ENCODE assay signal across 14 cellular contexts in genomic region chr11:44351006-44351660, GRCh38. TPM values are rescaled to one million over a fixed set of nuclear protein-coding genes. Genes with fewer than 3 reads are reported as not detected.
DNase-seq lines count a peak whose midpoint lies in the region; ATAC-seq and TF ChIP-seq lines count a peak whose summit lies in the region.
"Had no signal": no experiment of that assay in that cellular context is flagged by ENCODE, and none has a peak within 500 bp of the region (broad histone marks: within the 10 kb centered on the region; RNA-seq: fewer than 3 reads in every experiment).

No MANE protein-coding gene starts in this region.

- H3K9me3 ChIP-seq in OCI-LY3 (ENCODE audit: insufficient read depth, low read length) (no peaks in the 10 kb centered on the region), colonic mucosa (no peaks in the 10 kb centered on the region)
- H3K9me3 ChIP-seq: ovary had no signal

- peak overlapping the region; percentile 85 for H3K4me2 ChIP-seq in OCI-LY3 (ENCODE audit: low read length)

- no peaks in the 10 kb centered on the region for H3K79me2 ChIP-seq in OCI-LY3 (ENCODE audit: low read length)

- H3K27ac ChIP-seq in OCI-LY3 (ENCODE audit: low read length) (peak overlapping the region; percentile 50), colonic mucosa (no peak overlapping the region)
- H3K27ac ChIP-seq: ovary had no signal

- H3K4me3 ChIP-seq in GM12865 (ENCODE audit: low read depth, low read length) (no peak overlapping the region), OCI-LY3 (ENCODE audit: low read length) (peak overlapping the region; percentile 66), colonic mucosa (no peak overlapping the region)
- H3K4me3 ChIP-seq: ovary had no signal

- peaks cover 17% of the 10 kb centered on the region; the same call in 1 of the 2 replicates for H3K27me3 ChIP-seq in OCI-LY3 (ENCODE audit: low read depth, low read length)
- no peaks in the 10 kb centered on the region for H3K27me3 ChIP-seq in colonic mucosa
- H3K27me3 ChIP-seq: ovary had no signal

- TF ChIP-seq CTCF in GM12865 (IDR thresholded peaks at IDR 0.05; ENCODE audit: insufficient read depth, low read depth, low read length, missing control alignments) (no peak), OCI-LY3 (IDR thresholded peaks at IDR 0.05; ENCODE audit: low read depth, low read length) (no peak), colonic mucosa (IDR thresholded peaks at IDR 0.05) (no peak)

- peak; percentile 76 for ATAC-seq in GM19452 (IDR thresholded peaks at IDR 0.05; ENCODE audit: unreplicated experiment)
- peak; percentile 78 for ATAC-seq in HG03025 (IDR thresholded peaks at IDR 0.05; ENCODE audit: low FRiP score, unreplicated experiment)

- H3K9ac ChIP-seq in OCI-LY3 (ENCODE audit: low read length) (peak overlapping the region; percentile 43; the same call in 1 of the 2 replicates), colonic mucosa (ENCODE audit: low read depth in 2 of 2, low read length in 2 of 2) (no peak overlapping the region)

- H2AFZ ChIP-seq in OCI-LY3 (ENCODE audit: low read depth, low read length): no peak overlapping the region

- peaks cover 22% of the 10 kb centered on the region for H3K4me1 ChIP-seq in OCI-LY3 (ENCODE audit: low read length)
- H3K4me1 ChIP-seq in colonic mucosa: no peaks in the 10 kb centered on the region

- intact Hi-C loops in colonic mucosa (cut with DNase I): no loop called here

- no peaks in the 10 kb centered on the region for H4K20me1 ChIP-seq in OCI-LY3 (ENCODE audit: insufficient read depth, low read length)

- DNase-seq in GM12865 (ENCODE audit: low read depth) (peak; percentile 55), NCI-H1417 treated with DMSO at 0.1 percent for 48 hours (lab: John Stamatoyannopoulos, UW) (no peak), colonic mucosa (no peak), NCI-H82 (lab: John Stamatoyannopoulos, UW) (no peak), DMS79 treated with DMSO at 0.1 percent for 48 hours (lab: John Stamatoyannopoulos, UW) (no peak)
- DNase-seq: activated CD8-positive, alpha-beta memory T cell treated with anti-CD3 and anti-CD28 coated beads, Interleukin-2, amount 50 U/mL, for 4 hours; AML-193; islet precursor cell; ovary had no signal

- no peaks in the 10 kb centered on the region for H3K36me3 ChIP-seq in OCI-LY3 (replicated peaks; ENCODE audit: low read depth, low read length)
- no peaks in the 10 kb centered on the region for H3K36me3 ChIP-seq in colonic mucosa
- H3K36me3 ChIP-seq: ovary had no signal

RNA-seq across cellular contexts. Expression of gene ALX4, which starts 41.2 kb away (rescaled TPM):
- total RNA-seq in colonic mucosa: not detected
- total RNA-seq: HT1080; T-helper 1 cell treated with Interleukin-12 subunit alpha and Interleukin-12 subunit beta and Interleukin-4 antibody, amounts not matched to agents 30 ng/mL and 1 ng/mL, for 36 hours had no signal
